In the genomic region with DNA sequence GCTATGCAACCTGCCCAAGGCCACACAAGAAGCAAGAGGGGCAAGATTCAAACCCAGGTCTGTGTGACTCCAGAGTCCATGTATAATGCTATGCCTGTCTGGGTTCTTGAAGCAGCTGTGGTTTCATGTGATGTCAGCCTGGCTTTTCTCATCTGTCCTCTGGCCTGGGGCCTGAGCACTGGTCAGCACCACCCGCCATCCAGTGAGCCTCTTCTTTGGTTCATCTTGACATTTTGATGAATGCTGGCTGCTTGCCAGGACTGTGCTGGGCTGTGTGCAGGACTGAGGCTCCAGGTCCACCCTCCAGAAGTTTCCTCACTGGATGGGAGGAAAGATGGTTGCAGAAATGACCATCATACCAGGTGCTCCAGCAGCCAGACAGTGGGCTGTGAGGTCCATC, we compare ENCODE assay signal across 18 cellular contexts.
A peak's percentile ranks its signal among the peaks of the same experiment; 100 is the strongest.
DNase-seq lines count a peak whose midpoint lies in the region; ATAC-seq and TF ChIP-seq lines count a peak whose summit lies in the region.
"Had no signal": no experiment of that assay in that cellular context is flagged by ENCODE, and none has a peak within 500 bp of the region (broad histone marks: within the 10 kb centered on the region; RNA-seq: fewer than 3 reads in every experiment).

No MANE protein-coding gene starts in this region.

- H3K36me3 ChIP-seq in hepatocyte (replicated peaks; ENCODE audit: insufficient read depth, low read depth) = no peaks in the 10 kb centered on the region

- no peak for TF ChIP-seq CTCF in hepatocyte (IDR thresholded peaks at IDR 0.05; ENCODE audit: poor library complexity)

- no peak for TF ChIP-seq EP300 in Ishikawa (IDR thresholded peaks at IDR 0.05; ENCODE audit: borderline replicate concordance)

- no peaks in the 10 kb centered on the region for H3K9me2 ChIP-seq in hepatocyte (replicated peaks; ENCODE audit: insufficient read depth)

- no peak overlapping the region for H2AFZ ChIP-seq in hepatocyte

- no peaks in the 10 kb centered on the region for H4K20me1 ChIP-seq in hepatocyte (ENCODE audit: insufficient read depth, poor library complexity, severe bottlenecking)

- no peak overlapping the region for H3K4me3 ChIP-seq in hepatocyte

- no peaks in the 10 kb centered on the region for H3K27me3 ChIP-seq in hepatocyte

- WGBS in hepatocyte (ENCODE audit: low lambda C conversion rate, missing lambda C conversion rate) = 21% methylated on average over 1 of the region's 1 CpG

- H3K79me2 ChIP-seq in hepatocyte = no peaks in the 10 kb centered on the region

- H3K4me2 ChIP-seq in hepatocyte = no peak overlapping the region

- H3K4me1 ChIP-seq in hepatocyte (ENCODE audit: insufficient read depth) = no peaks in the 10 kb centered on the region

- H3K27ac ChIP-seq in cingulate gyrus (ENCODE audit: low read depth, low read length) (peak overlapping the region; percentile 63), hepatocyte (no peak overlapping the region)

- DNase-seq in hepatocyte (ENCODE audit: low spot score) (peak; percentile 58), superior temporal gyrus (ENCODE audit: extremely low spot score) (peak; percentile 57), H4 (ENCODE audit: low spot score) (no peak), DMS79 treated with DMSO at 0.1 percent for 48 hours (lab: John Stamatoyannopoulos, UW) (no peak), GF-D8 (lab: John Stamatoyannopoulos, UW) (no peak)
- DNase-seq: activated naive CD4-positive, alpha-beta T cell treated with anti-CD3 and anti-CD28 coated beads, Interleukin-2, amount 50 U/mL, for 16 hours; activated T-cell treated with anti-CD3 and anti-CD28 coated beads, Interleukin-2, amount 50 U/mL, for 24 hours; erythroblast; KBM-7; NCI-H1048; NCI-H2081 treated with DMSO at 0.1 percent for 48 hours; NK-92 treated with Interleukin-12 subunit alpha and Interleukin-12 subunit beta, amount 100 ng/mL, for 24 hours; trophoblast cell had no signal

- ATAC-seq in HG03025 (IDR thresholded peaks at IDR 0.05; ENCODE audit: low FRiP score, unreplicated experiment) = no peak
- ATAC-seq: CD8-positive, alpha-beta T cell; stimulated activated effector memory CD8-positive, alpha-beta T cell treated with anti-CD3 and anti-CD28 coated beads, Interleukin-12 subunit alpha, Interleukin-12 subunit beta, amount 100 ng/mL, for 72 hours had no signal

- no peak for TF ChIP-seq RAD21 in Ishikawa (IDR thresholded peaks at IDR 0.05; ENCODE audit: low read depth)

- H3K9me3 ChIP-seq in hepatocyte (ENCODE audit: low read depth) = no peaks in the 10 kb centered on the region

TF ChIP-seq in Ishikawa, 13 proteins besides CTCF, POLR2A, EP300 and RAD21:
- peak; percentile 35; the same call in 1 of the 2 replicates for TF ChIP-seq NFIC (IDR thresholded peaks at IDR 0.05)
- no peak for TF ChIP-seq FOXM1 (IDR thresholded peaks at IDR 0.05; ENCODE audit: borderline replicate concordance, low read depth)
- no peak for TF ChIP-seq TAF1 (IDR thresholded peaks at IDR 0.05; ENCODE audit: low read depth)

Comparison
In these comparisons a context has a peak if more than half of its experiments do, and no peak if none do; other contexts are left out.
1. DNase-seq: peak in hepatocyte (single experiment) and superior temporal gyrus (single experiment); none in H4 (single experiment), DMS79 treated with DMSO at 0.1 percent for 48 hours (single experiment) and GF-D8 (single experiment).